22 cellular contexts compared by ENCODE assay signal in genomic region chr3:113331187-113331586, GRCh38.
A peak's percentile ranks its signal among the peaks of the same experiment; 100 is the strongest.
DNase-seq lines count a peak whose midpoint lies in the region; ATAC-seq, FAIRE-seq and TF ChIP-seq lines count a peak whose summit lies in the region.
"Had no signal": no experiment of that assay in that cellular context is flagged by ENCODE, and none has a peak within 500 bp of the region (broad histone marks: within the 10 kb centered on the region; RNA-seq: fewer than 3 reads in every experiment).

No MANE protein-coding gene starts in this region.

- POLR2A ChIA-PET in activated naive CD8-positive, alpha-beta T cell treated with anti-CD3 and anti-CD28 coated beads, Interleukin-2, amount 10 ng/mL, durations not matched to agents 7 days and 5 days (lab: Charles Lee): no interaction called here

- H4K8ac ChIP-seq in mesenchymal stem cell (ENCODE audit: low read length): no peak overlapping the region

- peaks cover 5% of the 10 kb centered on the region for H3K36me3 Mint-ChIP-seq in activated naive CD8-positive, alpha-beta T cell treated with anti-CD3 and anti-CD28 coated beads, Interleukin-2, amount 10 ng/mL, durations not matched to agents 7 days and 5 days
- H3K36me3 Mint-ChIP-seq in activated naive CD8-positive, alpha-beta T cell treated with anti-CD3 and anti-CD28 coated beads, Interleukin-2, amount 50 U/mL, for 24 hours (ENCODE audit: low read depth): peaks cover 21% of the 10 kb centered on the region
- no peaks in the 10 kb centered on the region for H3K36me3 Mint-ChIP-seq in endothelial cell (ENCODE audit: low read depth, unreplicated experiment)

- H3K36me3 ChIP-seq in mesenchymal stem cell (ENCODE audit: control insufficient read depth in 1 of 2, insufficient read depth in 2 of 2, low read depth in 1 of 2, low read length in 2 of 2): peaks cover 0 to under 1% of the 10 kb centered on the region in 2 experiments

- H3K14ac ChIP-seq in mesenchymal stem cell (ENCODE audit: low read length in 2 of 2): no peak overlapping the region

- no peak overlapping the region for H3K4ac ChIP-seq in mesenchymal stem cell (ENCODE audit: low read depth in 1 of 2, low read length in 2 of 2)

- no peak overlapping the region for H2AK5ac ChIP-seq in mesenchymal stem cell (ENCODE audit: low read length, severe bottlenecking)

- H3K23ac ChIP-seq in mesenchymal stem cell (ENCODE audit: low read length in 2 of 2): no peak overlapping the region

- DNase-seq in activated naive CD8-positive, alpha-beta T cell treated with anti-CD3 and anti-CD28 coated beads, Interleukin-2, amount 10 ng/mL, durations not matched to agents 7 days and 5 days: no peak
- DNase-seq in activated naive CD8-positive, alpha-beta T cell treated with anti-CD3 and anti-CD28 coated beads, Interleukin-2, amount 50 U/mL, for 24 hours: no peak
- DNase-seq in GM19239 (ENCODE audit: insufficient read length, low spot score): no peak
- DNase-seq in foreskin melanocyte: peak; percentile 8
- DNase-seq in mesenchymal stem cell: peak; percentile 9
- no peak for DNase-seq in endothelial cell (ENCODE audit: low spot score)
- no peak for DNase-seq in UCSD-AML1 (lab: John Stamatoyannopoulos, UW; ENCODE audit: unreplicated experiment)
- DNase-seq: AML-193; Caco-2; Calu3; CD4-positive, alpha-beta T cell; CD8-positive, alpha-beta T cell; DMS79 treated with DMSO at 0.1 percent for 48 hours; GF-D8 had no signal

- no peaks in the 10 kb centered on the region for H3K79me1 ChIP-seq in mesenchymal stem cell (replicated peaks; ENCODE audit: low read length, poor library complexity, severe bottlenecking)

- no peak overlapping the region for H4K91ac ChIP-seq in mesenchymal stem cell (ENCODE audit: low read length)

- no peaks in the 10 kb centered on the region for H3K9me3 Mint-ChIP-seq in activated naive CD8-positive, alpha-beta T cell treated with anti-CD3 and anti-CD28 coated beads, Interleukin-2, amount 10 ng/mL, durations not matched to agents 7 days and 5 days
- no peaks in the 10 kb centered on the region for H3K9me3 Mint-ChIP-seq in activated naive CD8-positive, alpha-beta T cell treated with anti-CD3 and anti-CD28 coated beads, Interleukin-2, amount 50 U/mL, for 24 hours
- no peaks in the 10 kb centered on the region for H3K9me3 Mint-ChIP-seq in endothelial cell (ENCODE audit: unreplicated experiment)
- H3K9me3 Mint-ChIP-seq: CD4-positive, alpha-beta T cell; CD8-positive, alpha-beta T cell had no signal

- no peak for ATAC-seq in activated naive CD8-positive, alpha-beta T cell treated with anti-CD3 and anti-CD28 coated beads, Interleukin-2, amount 10 ng/mL, durations not matched to agents 7 days and 5 days (ENCODE audit: low read depth)
- no peak for ATAC-seq in activated naive CD8-positive, alpha-beta T cell treated with anti-CD3 and anti-CD28 coated beads, Interleukin-2, amount 50 U/mL, for 24 hours
- ATAC-seq: A549; CD8-positive, alpha-beta T cell had no signal

- no peak overlapping the region for H3K4me3 ChIP-seq in mesenchymal stem cell (ENCODE audit: insufficient read depth in 1 of 2, low read depth in 1 of 2, low read length in 2 of 2)
- H3K4me3 ChIP-seq: A549; BLaER1 treated with 17β-estradiol and CSF1 and Interleukin-3, amounts not matched to agents 10 nM and 100 nM had no signal

- peak overlapping the region; percentile 13 for H3K27ac Mint-ChIP-seq in activated naive CD8-positive, alpha-beta T cell treated with anti-CD3 and anti-CD28 coated beads, Interleukin-2, amount 10 ng/mL, durations not matched to agents 7 days and 5 days
- H3K27ac Mint-ChIP-seq in activated naive CD8-positive, alpha-beta T cell treated with anti-CD3 and anti-CD28 coated beads, Interleukin-2, amount 50 U/mL, for 24 hours: no peak overlapping the region
- H3K27ac Mint-ChIP-seq in endothelial cell (ENCODE audit: unreplicated experiment): no peak overlapping the region
- H3K27ac Mint-ChIP-seq: B cell; CD4-positive, alpha-beta T cell; CD8-positive, alpha-beta T cell had no signal

- no peak overlapping the region for H3K9ac ChIP-seq in mesenchymal stem cell (ENCODE audit: low read length)
- H3K9ac ChIP-seq: BLaER1 treated with 17β-estradiol and CSF1 and Interleukin-3, amounts not matched to agents 10 nM and 100 nM had no signal

- no peaks in the 10 kb centered on the region for H3K9me3 ChIP-seq in mesenchymal stem cell (ENCODE audit: control insufficient read depth, low read length)
- H3K9me3 ChIP-seq: A549; BLaER1 treated with 17β-estradiol and CSF1 and Interleukin-3, amounts not matched to agents 10 nM and 100 nM; Caco-2 had no signal

- H3K27me3 ChIP-seq in mesenchymal stem cell (ENCODE audit: control insufficient read depth in 1 of 2, insufficient read depth in 1 of 2, low read length in 2 of 2): no peaks in the 10 kb centered on the region
- H3K27me3 ChIP-seq: BLaER1 treated with 17β-estradiol and CSF1 and Interleukin-3, amounts not matched to agents 10 nM and 100 nM had no signal

- no peak overlapping the region for H2BK120ac ChIP-seq in mesenchymal stem cell (ENCODE audit: low read depth, low read length)

- H2BK12ac ChIP-seq in mesenchymal stem cell (ENCODE audit: low read length in 2 of 2): no peak overlapping the region

- H2BK15ac ChIP-seq in mesenchymal stem cell (ENCODE audit: low read depth, poor library complexity, severe bottlenecking): no peak overlapping the region

- no peaks in the 10 kb centered on the region for H3K4me1 ChIP-seq in mesenchymal stem cell (ENCODE audit: control insufficient read depth, insufficient read depth, low read depth, low read length)
- H3K4me1 ChIP-seq: A549, Caco-2 had no signal

- no peak overlapping the region for H2AFZ ChIP-seq in mesenchymal stem cell (ENCODE audit: low read depth, low read length)

- H3K4me2 ChIP-seq in mesenchymal stem cell (ENCODE audit: low read length, poor library complexity, severe bottlenecking): no peak overlapping the region
- H3K4me2 ChIP-seq: A549; BLaER1 treated with 17β-estradiol and CSF1 and Interleukin-3, amounts not matched to agents 10 nM and 100 nM had no signal

- H3K18ac ChIP-seq in mesenchymal stem cell (ENCODE audit: low read depth in 1 of 2, low read length in 2 of 2): no peak overlapping the region

- peak; percentile 42 for FAIRE-seq in GM19239 (lab: Jason Lieb, UNC)
- FAIRE-seq: A549, D721Med, G401.6, GM12891 had no signal

- H2BK5ac ChIP-seq in mesenchymal stem cell (ENCODE audit: low read depth, low read length, poor library complexity, severe bottlenecking): no peak overlapping the region

- H3K27me3 Mint-ChIP-seq in activated naive CD8-positive, alpha-beta T cell treated with anti-CD3 and anti-CD28 coated beads, Interleukin-2, amount 10 ng/mL, durations not matched to agents 7 days and 5 days: no peaks in the 10 kb centered on the region
- H3K27me3 Mint-ChIP-seq in activated naive CD8-positive, alpha-beta T cell treated with anti-CD3 and anti-CD28 coated beads, Interleukin-2, amount 50 U/mL, for 24 hours: no peaks in the 10 kb centered on the region
- peaks cover 9% of the 10 kb centered on the region for H3K27me3 Mint-ChIP-seq in endothelial cell (ENCODE audit: unreplicated experiment)
- H3K27me3 Mint-ChIP-seq: B cell; CD4-positive, alpha-beta T cell had no signal

- TF ChIP-seq CTCF in endothelial cell (IDR thresholded peaks at IDR 0.05; ENCODE audit: unreplicated experiment): no peak

- H3K4me3 Mint-ChIP-seq in activated naive CD8-positive, alpha-beta T cell treated with anti-CD3 and anti-CD28 coated beads, Interleukin-2, amount 10 ng/mL, durations not matched to agents 7 days and 5 days: no peak overlapping the region
- H3K4me3 Mint-ChIP-seq in activated naive CD8-positive, alpha-beta T cell treated with anti-CD3 and anti-CD28 coated beads, Interleukin-2, amount 50 U/mL, for 24 hours: no peak overlapping the region
- H3K4me3 Mint-ChIP-seq in endothelial cell (ENCODE audit: unreplicated experiment): no peak overlapping the region
- H3K4me3 Mint-ChIP-seq: B cell; CD4-positive, alpha-beta T cell; CD8-positive, alpha-beta T cell had no signal

- no peak overlapping the region for H3K27ac ChIP-seq in mesenchymal stem cell (ENCODE audit: low read length, poor library complexity, severe bottlenecking)
- H3K27ac ChIP-seq: 22Rv1; A549; BLaER1 treated with 17β-estradiol and CSF1 and Interleukin-3, amounts not matched to agents 10 nM and 100 nM; C4-2B had no signal

- no peaks in the 10 kb centered on the region for H3K4me1 Mint-ChIP-seq in activated naive CD8-positive, alpha-beta T cell treated with anti-CD3 and anti-CD28 coated beads, Interleukin-2, amount 10 ng/mL, durations not matched to agents 7 days and 5 days
- no peaks in the 10 kb centered on the region for H3K4me1 Mint-ChIP-seq in activated naive CD8-positive, alpha-beta T cell treated with anti-CD3 and anti-CD28 coated beads, Interleukin-2, amount 50 U/mL, for 24 hours
- peaks cover 24% of the 10 kb centered on the region for H3K4me1 Mint-ChIP-seq in endothelial cell (ENCODE audit: unreplicated experiment)
- H3K4me1 Mint-ChIP-seq: B cell had no signal

Comparison
In these comparisons a context has a peak if more than half of its experiments do, and no peak if none do; other contexts are left out.
1. DNase-seq: peak in foreskin melanocyte (single experiment) and mesenchymal stem cell (single experiment); none in activated naive CD8-positive, alpha-beta T cell treated with anti-CD3 and anti-CD28 coated beads, Interleukin-2, amount 10 ng/mL, durations not matched to agents 7 days and 5 days (single experiment), activated naive CD8-positive, alpha-beta T cell treated with anti-CD3 and anti-CD28 coated beads, Interleukin-2, amount 50 U/mL, for 24 hours (single experiment), GM19239 (single experiment), endothelial cell (single experiment) and UCSD-AML1 (single experiment).